ENCODE assay signal across 35 cellular contexts in the genomic region with DNA sequence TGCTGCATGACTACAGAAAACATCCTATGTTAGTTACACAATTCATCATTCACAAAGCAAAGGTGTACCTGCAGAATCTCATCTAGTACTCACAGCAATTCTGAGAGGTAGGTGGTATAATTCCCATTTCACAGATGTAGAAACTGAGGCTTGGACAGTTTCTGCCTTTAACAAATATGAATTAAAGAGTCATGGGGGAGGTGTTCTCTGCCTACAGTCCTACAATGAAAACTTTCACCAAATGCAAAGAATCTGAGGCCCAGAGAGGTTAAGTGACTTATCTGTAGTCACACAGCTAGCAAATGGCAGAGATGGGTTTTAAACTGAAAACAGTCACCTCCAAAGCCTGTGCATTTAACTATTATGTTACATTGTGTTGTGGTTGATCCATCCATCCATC.
"Had no signal": no experiment of that assay in that cellular context is flagged by ENCODE, and none has a peak within 500 bp of the region (broad histone marks: within the 10 kb centered on the region; RNA-seq: fewer than 3 reads in every experiment).

No MANE protein-coding gene starts in this region.

- H3K36me3 ChIP-seq: MG63 had no signal

- H3K4me3 ChIP-seq: MG63 had no signal

- DNase-seq: Karpas-422, Kasumi-1, MG63, MM.1S, MV-4-11, NCI-H1048, NCI-H1092, NCI-H1092 treated with DMSO at 0.1 percent for 48 hours, NCI-H1105, NCI-H1105 treated with DMSO at 0.1 percent for 48 hours, NCI-H1417, NCI-H1417 treated with DMSO at 0.1 percent for 48 hours, NCI-H1436, NCI-H1436 treated with DMSO at 0.1 percent for 48 hours, NCI-H146, NCI-H1694, NCI-H1694 treated with DMSO at 0.1 percent for 48 hours, NCI-H187, NCI-H187 treated with DMSO at 0.1 percent for 48 hours, NCI-H1930, NCI-H2029, NCI-H2029 treated with DMSO at 0.1 percent for 48 hours, NCI-H2081, NCI-H2081 treated with DMSO at 0.1 percent for 48 hours, NCI-H2107, NCI-H2171, NCI-H2171 treated with DMSO at 0.1 percent for 48 hours, NCI-H2227 treated with DMSO at 0.1 percent for 48 hours, NCI-H226, NCI-H345, NCI-H446, NCI-H446 treated with DMSO at 0.1 percent for 48 hours, NCI-H510A, NCI-H510A treated with DMSO at 0.1 percent for 48 hours, NCI-H524 had no signal

- H3K9me3 ChIP-seq: MG63 had no signal

- H3K27me3 ChIP-seq: MG63 had no signal
